Comparison of ENCODE assay signal across 8 cellular contexts in genomic region chr3:136197159-136197715, GRCh38. TPM values are rescaled to one million over a fixed set of nuclear protein-coding genes. Genes with fewer than 3 reads are reported as not detected.
DNase-seq lines count a peak whose midpoint lies in the region; ATAC-seq, FAIRE-seq and TF ChIP-seq lines count a peak whose summit lies in the region.

No MANE protein-coding gene starts in this region.

- H3K4me3 ChIP-seq in bronchial epithelial cell (ENCODE audit: low read depth, low read length), result peak overlapping the region; percentile 65
- peak overlapping the region; percentile 78 for H3K4me3 ChIP-seq in mononuclear cell (ENCODE audit: low read length)

- H3K27me3 ChIP-seq in bronchial epithelial cell (ENCODE audit: control insufficient read depth, insufficient read depth, low read length), result no peaks in the 10 kb centered on the region
- H3K27me3 ChIP-seq in mononuclear cell (ENCODE audit: insufficient read depth, low read length), result no peaks in the 10 kb centered on the region

- no peaks in the 10 kb centered on the region for H3K9me3 ChIP-seq in mononuclear cell (ENCODE audit: low read depth, low read length)

- H3K4me1 ChIP-seq in mononuclear cell (ENCODE audit: insufficient read depth, low read length), result peaks cover 22% of the 10 kb centered on the region

- H3K36me3 ChIP-seq in bronchial epithelial cell (ENCODE audit: control insufficient read depth, insufficient read depth, low read length), result no peaks in the 10 kb centered on the region

- peak; percentile 28 for DNase-seq in GF-D8 (lab: John Stamatoyannopoulos, UW)
- peak; percentile 49 for DNase-seq in NCI-H146 (lab: John Stamatoyannopoulos, UW)
- DNase-seq in bronchial epithelial cell (ENCODE audit: low read depth), result peak; percentile 18
- no peak for DNase-seq in D341Med (ENCODE audit: low spot score)
- no peak for DNase-seq in stimulated activated CD8-positive, alpha-beta memory T cell treated with anti-CD3 and anti-CD28 coated beads, Interleukin-4, amount 100 ng/mL, for 48 hours

- no peak for TF ChIP-seq CTCF in bronchial epithelial cell (IDR thresholded peaks at IDR 0.05; ENCODE audit: insufficient read depth, low read length, severe bottlenecking)

- ATAC-seq in GM18873 (IDR thresholded peaks at IDR 0.05; ENCODE audit: low FRiP score, unreplicated experiment), result no peak
- no peak for ATAC-seq in GM21786 (IDR thresholded peaks at IDR 0.05; ENCODE audit: unreplicated experiment)

- FAIRE-seq in bronchial epithelial cell (lab: Jason Lieb, UNC), result no peak

RNA-seq across cellular contexts. Expression of gene MSL2, which starts 1.1 kb away (rescaled TPM):
- 7.4 and 8.1 TPM in 2 replicates for total RNA-seq in bronchial epithelial cell
- 163 TPM for total RNA-seq in mononuclear cell

RNA-seq across cellular contexts. Expression of gene PCCB, which starts 52.9 kb away (rescaled TPM):
- 56.7 and 62.1 TPM in 2 replicates for total RNA-seq in bronchial epithelial cell
- 14.9 TPM for total RNA-seq in mononuclear cell

Comparison
In these comparisons a context has a peak if more than half of its experiments do, and no peak if none do; other contexts are left out.
1. DNase-seq: peak in GF-D8 (single experiment), NCI-H146 (single experiment) and bronchial epithelial cell (single experiment); none in D341Med (single experiment) and stimulated activated CD8-positive, alpha-beta memory T cell treated with anti-CD3 and anti-CD28 coated beads, Interleukin-4, amount 100 ng/mL, for 48 hours (single experiment).
2. RNA of gene MSL2, which starts 1.1 kb away (total RNA-seq): 163 TPM in mononuclear cell (single experiment); 7.4 to 8.1 TPM in bronchial epithelial cell; every median in the first group is over 10 times any median in the second.